16 cellular contexts compared by ENCODE assay signal in genomic region chr13:91097269-91097668, GRCh38.
DNase-seq lines count a peak whose midpoint lies in the region; ATAC-seq and TF ChIP-seq lines count a peak whose summit lies in the region.
"Had no signal": no experiment of that assay in that cellular context is flagged by ENCODE, and none has a peak within 500 bp of the region (broad histone marks: within the 10 kb centered on the region; RNA-seq: fewer than 3 reads in every experiment).

No MANE protein-coding gene starts in this region.

- intact Hi-C loops in body of pancreas (cut with DNase I), result no loop called here

- H3K36me3 Mint-ChIP-seq in GM23338 (ENCODE audit: low read depth) (no peaks in the 10 kb centered on the region), nephron progenitor cell (ENCODE audit: low read depth) (no peaks in the 10 kb centered on the region)
- no peaks in the 10 kb centered on the region for H3K36me3 Mint-ChIP-seq in activated naive CD4-positive, alpha-beta T cell treated with anti-CD3 and anti-CD28 coated beads, Interleukin-2, amount 10 ng/mL, durations not matched to agents 7 days and 5 days

- H3K27me3 Mint-ChIP-seq in GM23338 (ENCODE audit: insufficient read depth, low read depth, poor library complexity) (no peaks in the 10 kb centered on the region), nephron progenitor cell (ENCODE audit: low read depth, poor library complexity) (peaks cover 2% of the 10 kb centered on the region)
- H3K27me3 Mint-ChIP-seq in activated naive CD4-positive, alpha-beta T cell treated with anti-CD3 and anti-CD28 coated beads, Interleukin-2, amount 10 ng/mL, durations not matched to agents 7 days and 5 days, result no peaks in the 10 kb centered on the region
- H3K27me3 Mint-ChIP-seq: B cell; CD4-positive, alpha-beta T cell had no signal

- DNase-seq in A172 (ENCODE audit: low spot score), result peak; percentile 2
- peak; percentile 6 for DNase-seq in GM23338 (ENCODE audit: low spot score)
- peak; percentile 14 for DNase-seq in SK-MEL-5 (ENCODE audit: low read depth, low spot score)
- no peak for DNase-seq in nephron progenitor cell
- DNase-seq in activated naive CD4-positive, alpha-beta T cell treated with anti-CD3 and anti-CD28 coated beads, Interleukin-2, amount 10 ng/mL, durations not matched to agents 7 days and 5 days, result no peak
- DNase-seq in body of pancreas, result no peak
- no peak for DNase-seq in smooth muscle cell (lab: John Stamatoyannopoulos, UW; ENCODE audit: unreplicated experiment)
- DNase-seq: C1 segment of cervical spinal cord; Calu3; CD4-positive, alpha-beta T cell; DMS153; DMS79 treated with DMSO at 0.1 percent for 48 hours; EL; HCEC 1CT; HFFc6 had no signal

- TF ChIP-seq POLR2A in body of pancreas (IDR thresholded peaks at IDR 0.05), result no peak

- H3K9me2 ChIP-seq in GM23338 (ENCODE audit: insufficient read depth), result no peaks in the 10 kb centered on the region

- peaks cover 13% of the 10 kb centered on the region; the same call in 2 of the 3 replicates for H3K4me1 Mint-ChIP-seq in GM23338
- peaks cover 47% of the 10 kb centered on the region for H3K4me1 Mint-ChIP-seq in nephron progenitor cell
- no peaks in the 10 kb centered on the region for H3K4me1 Mint-ChIP-seq in activated naive CD4-positive, alpha-beta T cell treated with anti-CD3 and anti-CD28 coated beads, Interleukin-2, amount 10 ng/mL, durations not matched to agents 7 days and 5 days
- H3K4me1 Mint-ChIP-seq: B cell had no signal

- H3K4me3 Mint-ChIP-seq in GM23338 (no peak overlapping the region), nephron progenitor cell (no peak overlapping the region)
- H3K4me3 Mint-ChIP-seq in activated naive CD4-positive, alpha-beta T cell treated with anti-CD3 and anti-CD28 coated beads, Interleukin-2, amount 10 ng/mL, durations not matched to agents 7 days and 5 days, result no peak overlapping the region
- H3K4me3 Mint-ChIP-seq: B cell; CD4-positive, alpha-beta T cell; HFFc6 had no signal

- no peak overlapping the region for H3K27ac ChIP-seq in GM23338 (ENCODE audit: low read depth)
- H3K27ac ChIP-seq in body of pancreas, result no peak overlapping the region
- H3K27ac ChIP-seq in smooth muscle cell (ENCODE audit: low read depth), result no peak overlapping the region

- H3K4me2 ChIP-seq in GM23338 (no peak overlapping the region), smooth muscle cell (no peak overlapping the region)

- H3K9me3 Mint-ChIP-seq in GM23338, result no peaks in the 10 kb centered on the region
- peaks cover 5% of the 10 kb centered on the region for H3K9me3 Mint-ChIP-seq in nephron progenitor cell
- H3K9me3 Mint-ChIP-seq in activated naive CD4-positive, alpha-beta T cell treated with anti-CD3 and anti-CD28 coated beads, Interleukin-2, amount 10 ng/mL, durations not matched to agents 7 days and 5 days, result no peaks in the 10 kb centered on the region
- H3K9me3 Mint-ChIP-seq: CD4-positive, alpha-beta T cell had no signal

- CTCF ChIA-PET in activated naive CD4-positive, alpha-beta T cell treated with anti-CD3 and anti-CD28 coated beads, Interleukin-2, amount 10 ng/mL, durations not matched to agents 7 days and 5 days (lab: Charles Lee), result no interaction called here

- H3K27me3 ChIP-seq in GM23338 (ENCODE audit: insufficient read depth) (no peaks in the 10 kb centered on the region), body of pancreas (no peaks in the 10 kb centered on the region), smooth muscle cell (ENCODE audit: low read depth) (no peaks in the 10 kb centered on the region)

- H3K27ac Mint-ChIP-seq in GM23338 (no peak overlapping the region), nephron progenitor cell (peak overlapping the region; percentile 80)
- no peak overlapping the region for H3K27ac Mint-ChIP-seq in activated naive CD4-positive, alpha-beta T cell treated with anti-CD3 and anti-CD28 coated beads, Interleukin-2, amount 10 ng/mL, durations not matched to agents 7 days and 5 days
- H3K27ac Mint-ChIP-seq: B cell; CD4-positive, alpha-beta T cell; HFFc6 had no signal

- no peaks in the 10 kb centered on the region for H3K4me1 ChIP-seq in GM23338 (ENCODE audit: insufficient read depth)
- H3K4me1 ChIP-seq in body of pancreas, result no peaks in the 10 kb centered on the region
- peaks cover 17% of the 10 kb centered on the region for H3K4me1 ChIP-seq in smooth muscle cell (ENCODE audit: low read depth)

- no peak for TF ChIP-seq CTCF in GM23338 (conservative IDR thresholded peaks at IDR 0.05; ENCODE audit: low read depth in 2 of 2)
- no peak for TF ChIP-seq CTCF in nephron progenitor cell (IDR thresholded peaks at IDR 0.05)
- TF ChIP-seq CTCF in body of pancreas (IDR thresholded peaks at IDR 0.05), result no peak
- TF ChIP-seq CTCF in smooth muscle cell (IDR thresholded peaks at IDR 0.05; ENCODE audit: borderline replicate concordance, insufficient read depth, poor library complexity, severe bottlenecking), result no peak

- no peaks in the 10 kb centered on the region for H3K79me2 ChIP-seq in GM23338 (replicated peaks; ENCODE audit: insufficient read depth)
- H3K79me2 ChIP-seq in smooth muscle cell (ENCODE audit: low read depth), result no peaks in the 10 kb centered on the region

- WGBS in body of pancreas, 2 donors, result 92 to 93% methylated on average over 5 of the region's 5 CpGs
- WGBS in smooth muscle cell (ENCODE audit: low lambda C conversion rate), result 80% methylated on average over 5 of the region's 5 CpGs

- ATAC-seq in GM23338 (no peak), body of pancreas (no peak)

- H2AFZ ChIP-seq in GM23338, result 0 out of 2 replicates have a peak overlapping the region, but pooled peaks have one; percentile 35
- no peak overlapping the region for H2AFZ ChIP-seq in smooth muscle cell (ENCODE audit: low read depth)

- no peaks in the 10 kb centered on the region for H3F3A ChIP-seq in GM23338 (replicated peaks; ENCODE audit: low read depth)
- no peaks in the 10 kb centered on the region for H3F3A ChIP-seq in smooth muscle cell (ENCODE audit: low read depth)

- H3K9ac ChIP-seq in smooth muscle cell (ENCODE audit: low read depth), result no peak overlapping the region

- H3K4me3 ChIP-seq in GM23338 (no peak overlapping the region), body of pancreas (no peak overlapping the region), smooth muscle cell (no peak overlapping the region)

- H3K9me3 ChIP-seq in body of pancreas (no peaks in the 10 kb centered on the region), smooth muscle cell (replicated peaks; ENCODE audit: low read depth) (no peaks in the 10 kb centered on the region)

- H4K20me1 ChIP-seq in GM23338 (replicated peaks; ENCODE audit: insufficient read depth), result no peaks in the 10 kb centered on the region
- no peaks in the 10 kb centered on the region for H4K20me1 ChIP-seq in smooth muscle cell (ENCODE audit: low read depth)

- no peaks in the 10 kb centered on the region for H3K36me3 ChIP-seq in GM23338 (ENCODE audit: insufficient read depth)
- H3K36me3 ChIP-seq in body of pancreas (replicated peaks in 1 of 2; ENCODE audit: insufficient read depth in 1 of 2, low read depth in 2 of 2), result no peaks in the 10 kb centered on the region
- H3K36me3 ChIP-seq in smooth muscle cell (ENCODE audit: low read depth), result no peaks in the 10 kb centered on the region

- in situ Hi-C loops in SK-MEL-5 (cut with HindIII; ENCODE audit: low pct_unique_long_range_greater_than_20kb, low sequenced_read_pairs), result no loop called here

TF ChIP-seq in GM23338, 12 proteins besides CTCF, POLR2A, EP300 and RAD21 (continues in another document):
- TF ChIP-seq EZH2 (IDR thresholded peaks at IDR 0.05; ENCODE audit: low read depth, unreplicated experiment) (no peak), EZH2phosphoT487 (IDR thresholded peaks at IDR 0.05; ENCODE audit: unreplicated experiment) (no peak)

Comparison
In these comparisons a context has a peak if more than half of its experiments do, and no peak if none do; other contexts are left out.
1. DNase-seq: peak in A172 (single experiment), GM23338 (single experiment) and SK-MEL-5 (single experiment); none in nephron progenitor cell (single experiment), activated naive CD4-positive, alpha-beta T cell treated with anti-CD3 and anti-CD28 coated beads, Interleukin-2, amount 10 ng/mL, durations not matched to agents 7 days and 5 days (single experiment), body of pancreas (0 of 4) and smooth muscle cell (single experiment).